1 cellular context compared by ENCODE assay signal in genomic region chr4:75710246-75710645, GRCh38.
TF ChIP-seq lines count a peak whose summit lies in the region.

No MANE protein-coding gene starts in this region.

TF ChIP-seq in HEK293, 187 proteins besides CTCF, POLR2A, EP300 and RAD21 (continued from another document):
- TF ChIP-seq ZNF518A (tag by site-specific recombination; conservative IDR thresholded peaks at IDR 0.05; ENCODE audit: low read depth) (no peak), ZNF621 (tag by site-specific recombination; IDR thresholded peaks at IDR 0.05) (no peak), PRDM6 (tag by site-specific recombination; IDR thresholded peaks at IDR 0.05) (no peak), ZFP69B (tag by site-specific recombination; IDR thresholded peaks at IDR 0.05) (no peak), ZNF510 (tag by site-specific recombination; IDR thresholded peaks at IDR 0.05; ENCODE audit: insufficient replicate concordance) (no peak), ZSCAN5A (tag by site-specific recombination; IDR thresholded peaks at IDR 0.05) (no peak)
